8 cellular contexts compared by ENCODE assay signal in genomic region chr5:173972844-173973613, GRCh38. TPM values are rescaled to one million over a fixed set of nuclear protein-coding genes. Genes with fewer than 3 reads are reported as not detected.
DNase-seq lines count a peak whose midpoint lies in the region; ATAC-seq and TF ChIP-seq lines count a peak whose summit lies in the region.

No MANE protein-coding gene starts in this region.

- H3K4me3 ChIP-seq in brain microvascular endothelial cell (ENCODE audit: low read depth, low read length) (peak overlapping the region; percentile 52), iPS-11a (ENCODE audit: low read depth, low read length) (peak overlapping the region; percentile 20), gastrocnemius medialis (peak overlapping the region; percentile 45 to 63 (median 54))

- peaks cover 5 to 8% of the 10 kb centered on the region in 2 donors for H3K4me1 ChIP-seq in gastrocnemius medialis

- no peak for TF ChIP-seq POLR2A in gastrocnemius medialis (IDR thresholded peaks at IDR 0.05)

- no peaks in the 10 kb centered on the region for H3K27me3 ChIP-seq in brain microvascular endothelial cell (replicated peaks)
- no peaks in the 10 kb centered on the region for H3K27me3 ChIP-seq in gastrocnemius medialis

- no peaks in the 10 kb centered on the region for H3K9me3 ChIP-seq in gastrocnemius medialis

- H3K27ac ChIP-seq in brain microvascular endothelial cell (no peak overlapping the region), gastrocnemius medialis (peak overlapping the region; percentile 74 to 85 (median 78))

- DNase-seq in ELF-1 (ENCODE audit: low read depth, low spot score): peak; percentile 96
- DNase-seq in NCI-H2029 (lab: John Stamatoyannopoulos, UW): peak; percentile 69
- DNase-seq in UCSD-AML1 (lab: John Stamatoyannopoulos, UW; ENCODE audit: unreplicated experiment): peak; percentile 66
- DNase-seq in brain microvascular endothelial cell: peak; percentile 82
- peak; percentile 68 to 82 for DNase-seq in gastrocnemius medialis

- peak; percentile 67 for ATAC-seq in HG02588 (IDR thresholded peaks at IDR 0.05; ENCODE audit: unreplicated experiment)
- peak; percentile 83 to 84 for ATAC-seq in gastrocnemius medialis
- no peak for ATAC-seq in HG03469 (IDR thresholded peaks at IDR 0.05; ENCODE audit: unreplicated experiment)

- TF ChIP-seq CTCF in brain microvascular endothelial cell (IDR thresholded peaks at IDR 0.05; ENCODE audit: low read depth, low read length, missing control alignments): peak; percentile 91
- peak; percentile 88 to 98 (median 94) for TF ChIP-seq CTCF in gastrocnemius medialis (IDR thresholded peaks at IDR 0.05 in 4 of 5, conservative IDR thresholded peaks at IDR 0.05 in 1 of 5)

- in situ Hi-C loops in brain microvascular endothelial cell (cut with HindIII; ENCODE audit: low pct_ligation_motif_present, low sequenced_read_pairs): no loop called here
- in situ Hi-C loops in gastrocnemius medialis (cut with MboI; ENCODE audit: low sequenced_read_pairs in 4 of 4): loop anchor here in 2 of 4 donors (5.0 to 25.0 kb wide), 2 partner anchors 211 to 351 kb away; no protein-coding TSS in a partner anchor

- intact Hi-C loops in gastrocnemius medialis (cut with DNase I; ENCODE audit: low total_unique reads): loop anchor here (1.0 to 10.0 kb wide), 6 partner anchors 85 to 648 kb away; partner anchors contain the start of genes CPEB4 and STC2

- H3K36me3 ChIP-seq in brain microvascular endothelial cell (replicated peaks): no peaks in the 10 kb centered on the region
- H3K36me3 ChIP-seq in gastrocnemius medialis: no peaks in the 10 kb centered on the region

RNA-seq across cellular contexts. Expression of gene C5orf47, which starts 15.9 kb away (rescaled TPM):
- total RNA-seq in gastrocnemius medialis: under 1 TPM in 1 of 4 donors, not detected in 3; 0.61 TPM
